Comparison of ENCODE assay signal across 11 cellular contexts in genomic region chr22:30806391-30806861, GRCh38.
DNase-seq lines count a peak whose midpoint lies in the region; ATAC-seq, FAIRE-seq and TF ChIP-seq lines count a peak whose summit lies in the region.
"Had no signal": no experiment of that assay in that cellular context is flagged by ENCODE, and none has a peak within 500 bp of the region (broad histone marks: within the 10 kb centered on the region; RNA-seq: fewer than 3 reads in every experiment).

No MANE protein-coding gene starts in this region.

- no peak overlapping the region for H2BK20ac ChIP-seq in H1 (ENCODE audit: low read length)

- H3K36me3 ChIP-seq in cardiac muscle cell (no peaks in the 10 kb centered on the region), H1 (ENCODE audit: control insufficient read depth in 2 of 4, insufficient read depth in 4 of 4, low read length in 3 of 4) (no peaks in the 10 kb centered on the region)
- H3K36me3 ChIP-seq: BLaER1 treated with 17β-estradiol and CSF1 and Interleukin-3, amounts not matched to agents 10 nM and 100 nM had no signal

- peak; percentile 54 for DNase-seq in cardiac muscle cell (ENCODE audit: low read depth in 1 of 2, low spot score in 1 of 2)
- no peak for DNase-seq in cardiac septum (ENCODE audit: low spot score)
- DNase-seq in NCI-H510A (lab: John Stamatoyannopoulos, UW), result peak; percentile 59
- DNase-seq in H1 (ENCODE audit: low read depth in 1 of 2, low spot score in 2 of 2), result peak in 1 of 2 experiments; percentile 52
- no peak for DNase-seq in stimulated activated effector memory CD8-positive, alpha-beta T cell treated with anti-CD3 and anti-CD28 coated beads, Interleukin-12 subunit alpha, Interleukin-12 subunit beta, amount 100 ng/mL, for 72 hours (ENCODE audit: low spot score in 2 of 2)
- DNase-seq in activated T-cell treated with anti-CD3 and anti-CD28 coated beads, Interleukin-2, amount 50 U/mL, for 48 hours, result no peak
- DNase-seq: T-cell had no signal

- peak; percentile 20 for ATAC-seq in stimulated activated effector memory CD8-positive, alpha-beta T cell treated with anti-CD3 and anti-CD28 coated beads, Interleukin-12 subunit alpha, Interleukin-12 subunit beta, amount 100 ng/mL, for 72 hours
- no peak for ATAC-seq in GM18868 (IDR thresholded peaks at IDR 0.05; ENCODE audit: unreplicated experiment)
- ATAC-seq in GM18873 (IDR thresholded peaks at IDR 0.05; ENCODE audit: low FRiP score, unreplicated experiment), result no peak
- ATAC-seq: T-cell had no signal

- no peaks in the 10 kb centered on the region for H3K36me3 Mint-ChIP-seq in stimulated activated effector memory CD8-positive, alpha-beta T cell treated with anti-CD3 and anti-CD28 coated beads, Interleukin-12 subunit alpha, Interleukin-12 subunit beta, amount 100 ng/mL, for 72 hours
- H3K36me3 Mint-ChIP-seq: T-cell had no signal

- H3K56ac ChIP-seq in H1 (replicated peaks; ENCODE audit: insufficient read length, low read depth, low read length), result no peak overlapping the region

- H3K14ac ChIP-seq in H1 (ENCODE audit: insufficient read length), result no peak overlapping the region

- H4K8ac ChIP-seq in H1 (ENCODE audit: extremely low read depth, insufficient read depth, low read length), result no peak overlapping the region

- no peak overlapping the region for H2BK120ac ChIP-seq in H1 (replicated peaks; ENCODE audit: low read depth, low read length)

- H3K4me1 ChIP-seq in cardiac muscle cell (ENCODE audit: low read depth), result peaks cover 3% of the 10 kb centered on the region
- H3K4me1 ChIP-seq in H1 (replicated peaks in 1 of 4; ENCODE audit: control insufficient read depth in 3 of 4, insufficient read depth in 4 of 4, low read length in 3 of 4), result peaks cover 4 to 23% (median 13%) of the 10 kb centered on the region in 4 experiments; a peak in 6 of 7 replicates

- no peaks in the 10 kb centered on the region for H3K9me3 Mint-ChIP-seq in stimulated activated effector memory CD8-positive, alpha-beta T cell treated with anti-CD3 and anti-CD28 coated beads, Interleukin-12 subunit alpha, Interleukin-12 subunit beta, amount 100 ng/mL, for 72 hours
- H3K9me3 Mint-ChIP-seq: T-cell had no signal

- intact Hi-C loops in cardiac septum (cut with DNase I), result no loop called here

- H3K9me3 ChIP-seq in cardiac muscle cell (ENCODE audit: low read depth) (no peaks in the 10 kb centered on the region), H1 (ENCODE audit: insufficient read depth in 2 of 2, low read depth in 1 of 2, low read length in 1 of 2) (no peaks in the 10 kb centered on the region)
- H3K9me3 ChIP-seq: BLaER1 treated with 17β-estradiol and CSF1 and Interleukin-3, amounts not matched to agents 10 nM and 100 nM had no signal

- no peak overlapping the region for H3K4me2 ChIP-seq in H1 (ENCODE audit: insufficient read depth in 1 of 2, low read depth in 2 of 2, low read length in 2 of 2)

- H2AFZ ChIP-seq in H1 (ENCODE audit: low read length), result no peak overlapping the region

- H2BK5ac ChIP-seq in H1 (ENCODE audit: low read depth, low read length), result no peak overlapping the region

- H3K4me3 Mint-ChIP-seq in stimulated activated effector memory CD8-positive, alpha-beta T cell treated with anti-CD3 and anti-CD28 coated beads, Interleukin-12 subunit alpha, Interleukin-12 subunit beta, amount 100 ng/mL, for 72 hours, result no peak overlapping the region
- H3K4me3 Mint-ChIP-seq: T-cell had no signal

- WGBS in H1 (ENCODE audit: extremely low coverage in 1 of 2, insufficient coverage in 1 of 2, insufficient read length in 1 of 2, insufficient replicate concordance in 2 of 2, low coverage in 1 of 2, low lambda C conversion rate in 2 of 2, missing lambda C conversion rate in 1 of 2), 2 experiments, result 79% methylated on average over 3 of the region's 3 CpGs; no CpG with 5 or more reads in 1 of the 2 experiments

- no peaks in the 10 kb centered on the region for H3K79me2 ChIP-seq in H1 (ENCODE audit: control insufficient read depth in 1 of 2, insufficient read depth in 2 of 2, low read length in 2 of 2)

- TF ChIP-seq CTCF in cardiac muscle cell (IDR thresholded peaks at IDR 0.05; ENCODE audit: low read depth, low read length), result no peak
- TF ChIP-seq CTCF in H1 (IDR thresholded peaks at IDR 0.05; ENCODE audit: control extremely low read depth in 1 of 3, insufficient read depth in 1 of 3, low read depth in 1 of 3, low read length in 3 of 3), result no peak

- CTCF ChIA-PET in H1 (lab: Charles Lee; ENCODE audit: partially characterized antibody), result interaction anchor here (0.6 to 1.7 kb wide), 15 partner anchors 9 to 276 kb away, joined by 3 to 9 read pairs (median 3); partner anchors contain the start of gene TCN2

- H2AK5ac ChIP-seq in H1 (ENCODE audit: low read depth, low read length), result no peak overlapping the region

- H3K27ac Mint-ChIP-seq in stimulated activated effector memory CD8-positive, alpha-beta T cell treated with anti-CD3 and anti-CD28 coated beads, Interleukin-12 subunit alpha, Interleukin-12 subunit beta, amount 100 ng/mL, for 72 hours, result no peak overlapping the region
- H3K27ac Mint-ChIP-seq: T-cell had no signal

- H3K23me2 ChIP-seq in H1 (ENCODE audit: low read depth, low read length), result peaks cover 9% of the 10 kb centered on the region; the same call in 1 of the 2 replicates

- no peak overlapping the region for H3K9ac ChIP-seq in H1 (replicated peaks in 1 of 4; ENCODE audit: extremely low read depth in 1 of 4, low read depth in 3 of 4, low read length in 3 of 4)
- H3K9ac ChIP-seq: BLaER1 treated with 17β-estradiol and CSF1 and Interleukin-3, amounts not matched to agents 10 nM and 100 nM had no signal

- no peak overlapping the region for H4K91ac ChIP-seq in H1 (replicated peaks; ENCODE audit: insufficient read length, low read length)

- peaks cover 40% of the 10 kb centered on the region for H3K27me3 ChIP-seq in cardiac muscle cell
- peaks cover 2 to 28% (median 19%) of the 10 kb centered on the region in 4 experiments for H3K27me3 ChIP-seq in H1 (replicated peaks in 1 of 4; ENCODE audit: control insufficient read depth in 3 of 4, extremely low read depth in 1 of 4, insufficient read depth in 3 of 4, low read length in 3 of 4)

- H3K18ac ChIP-seq in H1 (ENCODE audit: extremely low read depth, low read length), result no peak overlapping the region

- no peak for TF ChIP-seq POLR2A in H1 (IDR thresholded peaks at IDR 0.05; ENCODE audit: control extremely low read depth in 1 of 2, low read depth in 2 of 2, low read length in 2 of 2)

- H3K4me3 ChIP-seq in cardiac muscle cell (no peak overlapping the region), H1 (ENCODE audit: extremely low read depth in 1 of 4, insufficient read depth in 2 of 4, low read depth in 3 of 4, low read length in 4 of 4) (no peak overlapping the region)
- H3K4me3 ChIP-seq: BLaER1 treated with 17β-estradiol and CSF1 and Interleukin-3, amounts not matched to agents 10 nM and 100 nM; lung had no signal

- H2BK12ac ChIP-seq in H1 (ENCODE audit: low read depth, low read length), result no peak overlapping the region

- H3K4ac ChIP-seq in H1 (replicated peaks; ENCODE audit: insufficient read length, low read depth, low read length), result no peak overlapping the region

- no peak; a peak in 1 of 4 replicates for TF ChIP-seq RAD21 in H1 (IDR thresholded peaks at IDR 0.05 in 1 of 2, conservative IDR thresholded peaks at IDR 0.05 in 1 of 2; ENCODE audit: low read depth in 2 of 2, low read length in 2 of 2)

- no peak overlapping the region for H2BK15ac ChIP-seq in H1 (ENCODE audit: low read length)

- FAIRE-seq in H1 (lab: Jason Lieb, UNC), result no peak

- peaks cover 25% of the 10 kb centered on the region for H3K4me1 Mint-ChIP-seq in stimulated activated effector memory CD8-positive, alpha-beta T cell treated with anti-CD3 and anti-CD28 coated beads, Interleukin-12 subunit alpha, Interleukin-12 subunit beta, amount 100 ng/mL, for 72 hours

- no peak for TF ChIP-seq EP300 in H1 (IDR thresholded peaks at IDR 0.05; ENCODE audit: borderline replicate concordance in 1 of 2, low read depth in 2 of 2, low read length in 2 of 2)

- POLR2A ChIA-PET in H1 (lab: Charles Lee; ENCODE audit: partially characterized antibody), result interaction anchor here (0.8 to 1.6 kb wide), 2 partner anchors 23 to 162 kb away, joined by 3 to 5 read pairs; no protein-coding TSS in a partner anchor

- H3K79me1 ChIP-seq in H1 (ENCODE audit: low read depth, low read length), result no peaks in the 10 kb centered on the region

- H4K5ac ChIP-seq in H1 (ENCODE audit: insufficient read length, low read depth, low read length), result no peak overlapping the region

- H3K23ac ChIP-seq in H1 (ENCODE audit: insufficient read length), result no peak overlapping the region

- H3K27ac ChIP-seq in cardiac muscle cell (no peak overlapping the region), H1 (ENCODE audit: low read depth, low read length) (no peak overlapping the region)
- H3K27ac ChIP-seq: BLaER1 treated with 17β-estradiol and CSF1 and Interleukin-3, amounts not matched to agents 10 nM and 100 nM had no signal

- H4K20me1 ChIP-seq in H1 (replicated peaks in 1 of 2; ENCODE audit: control insufficient read depth in 1 of 2, insufficient read depth in 2 of 2, low read length in 2 of 2), result peaks cover 2 to 12% of the 10 kb centered on the region in 2 experiments

TF ChIP-seq in H1, 55 proteins besides CTCF, POLR2A, EP300 and RAD21:
- TF ChIP-seq HDAC6 (IDR thresholded peaks at IDR 0.05; ENCODE audit: low read depth, low read length), result no peak
- peak; percentile 74; a peak in 3 of 4 replicates for TF ChIP-seq SIN3A (conservative IDR thresholded peaks at IDR 0.05 in 1 of 2, IDR thresholded peaks at IDR 0.05 in 1 of 2; ENCODE audit: low read depth in 1 of 2, low read length in 2 of 2)
- peak; percentile 86 for TF ChIP-seq JUND (IDR thresholded peaks at IDR 0.05; ENCODE audit: low read length)

Comparison
In these comparisons a context has a peak if more than half of its experiments do, and no peak if none do; other contexts are left out.
1. DNase-seq: peak in cardiac muscle cell (2 of 2) and NCI-H510A (single experiment); none in cardiac septum (single experiment), stimulated activated effector memory CD8-positive, alpha-beta T cell treated with anti-CD3 and anti-CD28 coated beads, Interleukin-12 subunit alpha, Interleukin-12 subunit beta, amount 100 ng/mL, for 72 hours (0 of 2) and activated T-cell treated with anti-CD3 and anti-CD28 coated beads, Interleukin-2, amount 50 U/mL, for 48 hours (0 of 2).